In the genomic region with DNA sequence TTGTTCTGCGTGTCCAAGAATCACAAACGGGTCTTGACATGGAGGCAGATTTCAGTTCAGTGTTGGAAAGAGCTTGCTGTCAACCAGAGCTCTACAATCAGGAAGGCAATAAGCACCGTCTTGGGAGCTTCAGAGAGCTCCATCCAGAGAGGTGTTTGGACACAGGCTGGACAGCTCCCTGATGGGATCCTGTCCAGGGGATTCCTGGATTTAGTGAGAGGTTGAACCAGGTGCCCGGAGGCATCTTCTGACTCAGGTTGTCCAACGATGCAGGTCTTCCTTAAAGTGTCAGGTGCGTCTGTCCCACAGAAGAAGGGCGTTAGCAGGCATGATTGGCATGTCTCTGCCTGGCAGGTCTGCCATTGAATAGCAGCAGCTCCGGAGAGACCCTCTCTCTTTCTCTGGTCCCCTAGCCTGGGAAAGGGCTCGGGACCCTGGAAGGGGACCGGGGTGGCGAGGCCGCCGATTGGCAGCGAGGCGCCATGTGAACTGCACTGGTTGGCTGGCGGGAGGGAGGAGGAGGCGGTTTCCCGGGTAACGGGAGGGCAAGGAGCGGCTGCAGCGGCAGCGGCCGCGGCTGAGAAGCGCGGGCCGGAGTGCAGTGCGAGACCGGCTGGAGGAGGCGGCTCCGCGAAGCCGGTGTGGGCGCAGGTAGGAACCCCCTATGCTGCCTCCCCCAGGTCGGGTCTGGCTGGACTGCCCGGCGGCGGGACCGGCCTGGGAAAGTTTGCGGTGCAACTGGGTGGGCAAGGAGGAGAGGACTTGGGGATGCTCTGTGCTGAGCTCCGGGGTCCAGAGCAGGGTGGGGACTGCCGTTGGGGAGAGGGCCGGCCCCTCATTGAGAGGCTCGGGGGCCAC, we compare ENCODE assay signal across 8 cellular contexts.
DNase-seq lines count a peak whose midpoint lies in the region; ATAC-seq and TF ChIP-seq lines count a peak whose summit lies in the region.

No MANE protein-coding gene starts in this region.

- TF ChIP-seq CTCF in HEK293 (tag by site-specific recombination; IDR thresholded peaks at IDR 0.05) (no peak), fibroblast of pulmonary artery (IDR thresholded peaks at IDR 0.05; ENCODE audit: low read length, missing control alignments) (no peak)

- ATAC-seq in GM21381 (IDR thresholded peaks at IDR 0.05; ENCODE audit: unreplicated experiment), result no peak
- ATAC-seq in GM18519 (IDR thresholded peaks at IDR 0.05; ENCODE audit: low FRiP score, unreplicated experiment), result no peak

- POLR2A ChIA-PET in HEK293 (lab: Yijun Ruan, JAX), result interaction anchor here (1.2 kb wide), 1 partner anchor 8 kb away, joined by 3 read pairs; no protein-coding TSS in a partner anchor

- no peaks in the 10 kb centered on the region for H3K36me3 ChIP-seq in HEK293 (ENCODE audit: control insufficient read depth in 2 of 2, insufficient read depth in 1 of 2, low read length in 2 of 2)

- DNase-seq in Daoy (ENCODE audit: low read depth) (peak; percentile 53), NCI-H748 (lab: John Stamatoyannopoulos, UW; ENCODE audit: unreplicated experiment) (peak; percentile 87), fibroblast of pulmonary artery (ENCODE audit: low read depth) (peak; percentile 65), occipital lobe (lab: John Stamatoyannopoulos, UW) (peak; percentile 61), kidney glomerular epithelial cell (lab: John Stamatoyannopoulos, UW) (no peak)

- no peak overlapping the region for H3K27ac ChIP-seq in HEK293 (ENCODE audit: extremely low read depth, low read depth, low read length)

- H3K9me3 ChIP-seq in HEK293 (ENCODE audit: control insufficient read depth, insufficient read depth, low read depth, low read length), result no peaks in the 10 kb centered on the region

- CTCF ChIA-PET in HEK293 (lab: Yijun Ruan, JAX), result interaction anchor here (0.6 kb wide), 1 partner anchor 8 kb away, joined by 3 read pairs; no protein-coding TSS in a partner anchor

- H3K4me3 ChIP-seq in HEK293 (ENCODE audit: low read depth, low read length), result peak overlapping the region; percentile 29
- H3K4me3 ChIP-seq in fibroblast of pulmonary artery (replicated peaks; ENCODE audit: low read depth, low read length), result peak overlapping the region; percentile 80

- H3K4me1 ChIP-seq in HEK293 (ENCODE audit: control insufficient read depth, insufficient read depth, low read length), result no peaks in the 10 kb centered on the region; the same call in 1 of the 2 replicates

TF ChIP-seq in HEK293, 187 proteins besides CTCF, POLR2A, EP300 and RAD21 (continues in another document):
- TF ChIP-seq, protein P1, sequence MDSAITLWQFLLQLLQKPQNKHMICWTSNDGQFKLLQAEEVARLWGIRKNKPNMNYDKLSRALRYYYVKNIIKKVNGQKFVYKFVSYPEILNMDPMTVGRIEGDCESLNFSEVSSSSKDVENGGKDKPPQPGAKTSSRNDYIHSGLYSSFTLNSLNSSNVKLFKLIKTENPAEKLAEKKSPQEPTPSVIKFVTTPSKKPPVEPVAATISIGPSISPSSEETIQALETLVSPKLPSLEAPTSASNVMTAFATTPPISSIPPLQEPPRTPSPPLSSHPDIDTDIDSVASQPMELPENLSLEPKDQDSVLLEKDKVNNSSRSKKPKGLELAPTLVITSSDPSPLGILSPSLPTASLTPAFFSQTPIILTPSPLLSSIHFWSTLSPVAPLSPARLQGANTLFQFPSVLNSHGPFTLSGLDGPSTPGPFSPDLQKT (IDR thresholded peaks at IDR 0.05; ENCODE audit: borderline replicate concordance, low read depth, low read length), result no peak
- no peak for TF ChIP-seq ZNF626 (tag by site-specific recombination; IDR thresholded peaks at IDR 0.05)
- TF ChIP-seq OVOL3 (tag by site-specific recombination; IDR thresholded peaks at IDR 0.05), result no peak
- TF ChIP-seq ZNF658 (tag by site-specific recombination; IDR thresholded peaks at IDR 0.05), result no peak
- peak; percentile 95; the same call in 1 of the 2 replicates for TF ChIP-seq ZNF610 (tag by site-specific recombination; IDR thresholded peaks at IDR 0.05; ENCODE audit: borderline replicate concordance)
- TF ChIP-seq KLF16 (tag by site-specific recombination; IDR thresholded peaks at IDR 0.05), result no peak
- no peak for TF ChIP-seq ZNF548 (tag by site-specific recombination; IDR thresholded peaks at IDR 0.05)
- no peak for TF ChIP-seq ZNF560 (tag by site-specific recombination; IDR thresholded peaks at IDR 0.05; ENCODE audit: borderline replicate concordance)
- TF ChIP-seq ZBTB48 (tag by site-specific recombination; IDR thresholded peaks at IDR 0.05), result no peak
- TF ChIP-seq ZNF664 (tag by site-specific recombination; IDR thresholded peaks at IDR 0.05), result no peak
- no peak for TF ChIP-seq ZNF248 (tag by site-specific recombination; IDR thresholded peaks at IDR 0.05)
- peak; percentile 71; the same call in 1 of the 2 replicates for TF ChIP-seq GLIS2 (tag by site-specific recombination; IDR thresholded peaks at IDR 0.05)
- no peak for TF ChIP-seq ZNF449 (tag by site-specific recombination; IDR thresholded peaks at IDR 0.05)
- TF ChIP-seq ZNF366 (tag by site-specific recombination; conservative IDR thresholded peaks at IDR 0.05), result no peak
- TF ChIP-seq ZNF544 (tag by site-specific recombination; IDR thresholded peaks at IDR 0.05), result no peak
- no peak for TF ChIP-seq HOXC10 (CRISPR knock-in tag; IDR thresholded peaks at IDR 0.05)
- TF ChIP-seq, protein P2, sequence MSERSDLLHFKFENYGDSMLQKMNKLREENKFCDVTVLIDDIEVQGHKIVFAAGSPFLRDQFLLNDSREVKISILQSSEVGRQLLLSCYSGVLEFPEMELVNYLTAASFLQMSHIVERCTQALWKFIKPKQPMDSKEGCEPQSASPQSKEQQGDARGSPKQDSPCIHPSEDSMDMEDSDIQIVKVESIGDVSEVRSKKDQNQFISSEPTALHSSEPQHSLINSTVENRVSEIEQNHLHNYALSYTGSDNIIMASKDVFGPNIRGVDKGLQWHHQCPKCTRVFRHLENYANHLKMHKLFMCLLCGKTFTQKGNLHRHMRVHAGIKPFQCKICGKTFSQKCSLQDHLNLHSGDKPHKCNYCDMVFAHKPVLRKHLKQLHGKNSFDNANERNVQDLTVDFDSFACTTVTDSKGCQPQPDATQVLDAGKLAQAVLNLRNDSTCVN (tag by site-specific recombination; optimal IDR thresholded peaks at IDR 0.05), result peak; percentile 39
- peak; percentile 5; the same call in 1 of the 2 replicates for TF ChIP-seq ZNF335 (tag by site-specific recombination; conservative IDR thresholded peaks at IDR 0.05)
- TF ChIP-seq ZBTB8A (tag by site-specific recombination; IDR thresholded peaks at IDR 0.05), result no peak
- TF ChIP-seq GFI1B (tag by site-specific recombination; IDR thresholded peaks at IDR 0.05), result no peak
- no peak for TF ChIP-seq ZNF362 (tag by site-specific recombination; IDR thresholded peaks at IDR 0.05)
- no peak for TF ChIP-seq ZNF133 (tag by site-specific recombination; IDR thresholded peaks at IDR 0.05)
- TF ChIP-seq, protein P3, sequence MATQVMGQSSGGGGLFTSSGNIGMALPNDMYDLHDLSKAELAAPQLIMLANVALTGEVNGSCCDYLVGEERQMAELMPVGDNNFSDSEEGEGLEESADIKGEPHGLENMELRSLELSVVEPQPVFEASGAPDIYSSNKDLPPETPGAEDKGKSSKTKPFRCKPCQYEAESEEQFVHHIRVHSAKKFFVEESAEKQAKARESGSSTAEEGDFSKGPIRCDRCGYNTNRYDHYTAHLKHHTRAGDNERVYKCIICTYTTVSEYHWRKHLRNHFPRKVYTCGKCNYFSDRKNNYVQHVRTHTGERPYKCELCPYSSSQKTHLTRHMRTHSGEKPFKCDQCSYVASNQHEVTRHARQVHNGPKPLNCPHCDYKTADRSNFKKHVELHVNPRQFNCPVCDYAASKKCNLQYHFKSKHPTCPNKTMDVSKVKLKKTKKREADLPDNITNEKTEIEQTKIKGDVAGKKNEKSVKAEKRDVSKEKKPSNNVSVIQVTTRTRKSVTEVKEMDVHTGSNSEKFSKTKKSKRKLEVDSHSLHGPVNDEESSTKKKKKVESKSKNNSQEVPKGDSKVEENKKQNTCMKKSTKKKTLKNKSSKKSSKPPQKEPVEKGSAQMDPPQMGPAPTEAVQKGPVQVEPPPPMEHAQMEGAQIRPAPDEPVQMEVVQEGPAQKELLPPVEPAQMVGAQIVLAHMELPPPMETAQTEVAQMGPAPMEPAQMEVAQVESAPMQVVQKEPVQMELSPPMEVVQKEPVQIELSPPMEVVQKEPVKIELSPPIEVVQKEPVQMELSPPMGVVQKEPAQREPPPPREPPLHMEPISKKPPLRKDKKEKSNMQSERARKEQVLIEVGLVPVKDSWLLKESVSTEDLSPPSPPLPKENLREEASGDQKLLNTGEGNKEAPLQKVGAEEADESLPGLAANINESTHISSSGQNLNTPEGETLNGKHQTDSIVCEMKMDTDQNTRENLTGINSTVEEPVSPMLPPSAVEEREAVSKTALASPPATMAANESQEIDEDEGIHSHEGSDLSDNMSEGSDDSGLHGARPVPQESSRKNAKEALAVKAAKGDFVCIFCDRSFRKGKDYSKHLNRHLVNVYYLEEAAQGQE (tag by site-specific recombination; IDR thresholded peaks at IDR 0.05), result peak; percentile 89
- no peak for TF ChIP-seq ZBTB7A (tag by site-specific recombination; IDR thresholded peaks at IDR 0.05; ENCODE audit: low read depth)
- peak; percentile 54 for TF ChIP-seq SP2 (tag by site-specific recombination; IDR thresholded peaks at IDR 0.05)
